29 cellular contexts compared by ENCODE assay signal in genomic region chr5:151627650-151628049, GRCh38. TPM values are rescaled to one million over a fixed set of nuclear protein-coding genes. Genes with fewer than 3 reads are reported as not detected.
DNase-seq lines count a peak whose midpoint lies in the region; ATAC-seq, FAIRE-seq and TF ChIP-seq lines count a peak whose summit lies in the region.
"Had no signal": no experiment of that assay in that cellular context is flagged by ENCODE, and none has a peak within 500 bp of the region (broad histone marks: within the 10 kb centered on the region; RNA-seq: fewer than 3 reads in every experiment).

No MANE protein-coding gene starts in this region.

- peak overlapping the region; percentile 72 for H3K27ac ChIP-seq in RWPE2 (ENCODE audit: poor library complexity, severe bottlenecking)
- no peak overlapping the region for H3K27ac ChIP-seq in H1 (ENCODE audit: low read depth, low read length)
- peak overlapping the region; percentile 68 for H3K27ac ChIP-seq in left ventricle myocardium inferior (replicated peaks)
- H3K27ac ChIP-seq in skin epidermis: peak overlapping the region in 13 of 21 experiments; percentile 14 to 76 (median 56)
- H3K27ac ChIP-seq: C4-2B, Peyer's patch, SJSA1, uterus had no signal

- no peak for FAIRE-seq in H1 (lab: Jason Lieb, UNC)
- FAIRE-seq: endometrium, GM12878 had no signal

- TF ChIP-seq RAD21 in H1 (IDR thresholded peaks at IDR 0.05 in 1 of 2, conservative IDR thresholded peaks at IDR 0.05 in 1 of 2; ENCODE audit: low read depth in 2 of 2, low read length in 2 of 2): no peak

- no peak for TF ChIP-seq CTCF in RWPE2 (IDR thresholded peaks at IDR 0.05; ENCODE audit: poor library complexity, severe bottlenecking)
- no peak for TF ChIP-seq CTCF in H1 (IDR thresholded peaks at IDR 0.05; ENCODE audit: control extremely low read depth in 1 of 3, insufficient read depth in 1 of 3, low read depth in 1 of 3, low read length in 3 of 3)
- TF ChIP-seq CTCF in left ventricle myocardium inferior (IDR thresholded peaks at IDR 0.05; ENCODE audit: borderline replicate concordance): no peak

- CTCF ChIA-PET in H1 (lab: Charles Lee; ENCODE audit: partially characterized antibody): interaction anchor here (0.6 to 5.7 kb wide), 9 partner anchors 10 to 343 kb away, joined by 3 to 32 read pairs (median 3); partner anchors contain the start of gene SLC36A1

- no peak overlapping the region for H2BK5ac ChIP-seq in H1 (ENCODE audit: low read depth, low read length)

- no peak overlapping the region for H3K23ac ChIP-seq in H1 (ENCODE audit: insufficient read length)

- H3K79me2 ChIP-seq in H1 (ENCODE audit: control insufficient read depth in 1 of 2, insufficient read depth in 2 of 2, low read length in 2 of 2): no peaks in the 10 kb centered on the region

- POLR2A ChIA-PET in H1 (lab: Charles Lee; ENCODE audit: partially characterized antibody): no interaction called here

- H3K4me1 ChIP-seq in RWPE2 (ENCODE audit: insufficient read depth, poor library complexity, severe bottlenecking) (peaks cover 25% of the 10 kb centered on the region), H1 (replicated peaks in 1 of 4; ENCODE audit: control insufficient read depth in 3 of 4, insufficient read depth in 4 of 4, low read length in 3 of 4) (no peaks in the 10 kb centered on the region), left ventricle myocardium inferior (peaks cover 62% of the 10 kb centered on the region)
- H3K4me1 ChIP-seq: Caco-2, Peyer's patch, SJSA1, uterus had no signal

- H2AK5ac ChIP-seq in H1 (ENCODE audit: low read depth, low read length): no peak overlapping the region

- no peak overlapping the region for H3K18ac ChIP-seq in H1 (ENCODE audit: extremely low read depth, low read length)

- no peaks in the 10 kb centered on the region for H3K23me2 ChIP-seq in H1 (ENCODE audit: low read depth, low read length)

- DNase-seq in RWPE2 (ENCODE audit: low spot score) (no peak), H1 (ENCODE audit: low read depth in 1 of 2, low spot score in 2 of 2) (no peak), left ventricle myocardium inferior (no peak), NCI-H1436 treated with DMSO at 0.1 percent for 48 hours (lab: John Stamatoyannopoulos, UW) (no peak), GF-D8 (lab: John Stamatoyannopoulos, UW) (no peak), NCI-H146 treated with DMSO at 0.1 percent for 48 hours (lab: John Stamatoyannopoulos, UW; ENCODE audit: unreplicated experiment) (no peak)
- DNase-seq: activated CD4-positive, alpha-beta memory T cell treated with anti-CD3 and anti-CD28 coated beads, Interleukin-2, amount 10 ng/mL, durations not matched to agents 7 days and 5 days; activated CD4-positive, CD25-positive, alpha-beta regulatory T cell treated with anti-CD3 and anti-CD28 coated beads, Interleukin-2, amount 50 U/mL, for 72 hours; activated CD8-positive, alpha-beta memory T cell treated with anti-CD3 and anti-CD28 coated beads, Interleukin-2, amount 50 U/mL, for 48 hours; Caco-2; DMS79 treated with DMSO at 0.1 percent for 48 hours; NCI-H2081; NCI-H226; NCI-H69; Peyer's patch; stimulated activated naive CD8-positive, alpha-beta T cell treated with anti-CD3 and anti-CD28 coated beads, Interleukin-15, Interleukin-2, amounts not matched to agents 100 U/mL and 50 U/mL, for 24 hours; uterus had no signal

- H3K79me1 ChIP-seq in H1 (ENCODE audit: low read depth, low read length): no peaks in the 10 kb centered on the region

- H2BK12ac ChIP-seq in H1 (ENCODE audit: low read depth, low read length): no peak overlapping the region

- intact Hi-C loops in left ventricle myocardium inferior (cut with micrococcal nuclease): no loop called here

- H2BK120ac ChIP-seq in H1 (replicated peaks; ENCODE audit: low read depth, low read length): no peak overlapping the region

- ATAC-seq in RWPE2 (ENCODE audit: low read depth): peak; percentile 63
- ATAC-seq: activated naive CD4-positive, alpha-beta T cell treated with anti-CD3 and anti-CD28 coated beads, Interleukin-2, amount 50 U/mL, for 72 hours; activated T-helper 17 cell treated with anti-CD3 and anti-CD28 coated beads, Interleukin-2, amount 50 U/mL, for 72 hours; GM12878; stimulated activated naive CD8-positive, alpha-beta T cell treated with anti-CD3 and anti-CD28 coated beads, Interleukin-15, Interleukin-2, amounts not matched to agents 100 U/mL and 50 U/mL, for 24 hours had no signal

- no peak overlapping the region for H4K5ac ChIP-seq in H1 (ENCODE audit: insufficient read length, low read depth, low read length)

- peak overlapping the region; percentile 17; the same call in 1 of the 2 replicates for H4K8ac ChIP-seq in H1 (ENCODE audit: extremely low read depth, insufficient read depth, low read length)

- H3K27me3 ChIP-seq in RWPE2 (ENCODE audit: insufficient read depth, poor library complexity, severe bottlenecking) (no peaks in the 10 kb centered on the region), H1 (replicated peaks in 1 of 4; ENCODE audit: control insufficient read depth in 3 of 4, extremely low read depth in 1 of 4, insufficient read depth in 3 of 4, low read length in 3 of 4) (no peaks in the 10 kb centered on the region), left ventricle myocardium inferior (ENCODE audit: low read depth) (no peaks in the 10 kb centered on the region)
- H3K27me3 ChIP-seq: Peyer's patch, uterus had no signal

- no peak overlapping the region for H2BK15ac ChIP-seq in H1 (ENCODE audit: low read length)

- H3K14ac ChIP-seq in H1 (ENCODE audit: insufficient read length): no peak overlapping the region

- no peak for TF ChIP-seq POLR2A in H1 (IDR thresholded peaks at IDR 0.05; ENCODE audit: control extremely low read depth in 1 of 2, low read depth in 2 of 2, low read length in 2 of 2)

- H3K36me3 ChIP-seq in RWPE2 (ENCODE audit: low read depth) (no peaks in the 10 kb centered on the region), H1 (ENCODE audit: control insufficient read depth in 2 of 4, insufficient read depth in 4 of 4, low read length in 3 of 4) (no peaks in the 10 kb centered on the region), left ventricle myocardium inferior (no peaks in the 10 kb centered on the region)
- H3K36me3 ChIP-seq: Peyer's patch, SJSA1, uterus had no signal

- H2AFZ ChIP-seq in H1 (ENCODE audit: low read length): no peak overlapping the region

- no peaks in the 10 kb centered on the region for H4K20me1 ChIP-seq in H1 (replicated peaks in 1 of 2; ENCODE audit: control insufficient read depth in 1 of 2, insufficient read depth in 2 of 2, low read length in 2 of 2)

- no peak overlapping the region for H4K91ac ChIP-seq in H1 (replicated peaks; ENCODE audit: insufficient read length, low read length)

- H3K56ac ChIP-seq in H1 (replicated peaks; ENCODE audit: insufficient read length, low read depth, low read length): no peak overlapping the region

- H2BK20ac ChIP-seq in H1 (ENCODE audit: low read length): no peak overlapping the region

- H3K9me3 ChIP-seq in RWPE2 (ENCODE audit: severe bottlenecking) (no peaks in the 10 kb centered on the region), H1 (ENCODE audit: insufficient read depth in 2 of 2, low read depth in 1 of 2, low read length in 1 of 2) (no peaks in the 10 kb centered on the region), left ventricle myocardium inferior (replicated peaks) (no peaks in the 10 kb centered on the region)
- H3K9me3 ChIP-seq: Caco-2, Peyer's patch, SJSA1, uterus had no signal

- H3K4me2 ChIP-seq in H1 (ENCODE audit: insufficient read depth in 1 of 2, low read depth in 2 of 2, low read length in 2 of 2): no peak overlapping the region

- no peak overlapping the region for H3K9ac ChIP-seq in H1 (replicated peaks in 1 of 4; ENCODE audit: extremely low read depth in 1 of 4, low read depth in 3 of 4, low read length in 3 of 4)

- no peak overlapping the region for H3K4ac ChIP-seq in H1 (replicated peaks; ENCODE audit: insufficient read length, low read depth, low read length)

- TF ChIP-seq EP300 in H1 (IDR thresholded peaks at IDR 0.05; ENCODE audit: borderline replicate concordance in 1 of 2, low read depth in 2 of 2, low read length in 2 of 2): no peak

- H3K4me3 ChIP-seq in RWPE2 (ENCODE audit: severe bottlenecking) (no peak overlapping the region), H1 (ENCODE audit: extremely low read depth in 1 of 4, insufficient read depth in 2 of 4, low read depth in 3 of 4, low read length in 4 of 4) (no peak overlapping the region), left ventricle myocardium inferior (no peak overlapping the region), skin epidermis (no peak overlapping the region)
- H3K4me3 ChIP-seq: GM12878, Peyer's patch, SJSA1, uterus had no signal

- WGBS in H1 (ENCODE audit: extremely low coverage in 1 of 2, insufficient coverage in 1 of 2, insufficient read length in 1 of 2, insufficient replicate concordance in 2 of 2, low coverage in 1 of 2, low lambda C conversion rate in 2 of 2, missing lambda C conversion rate in 1 of 2), 2 experiments: 93% methylated on average over 6 of the region's 6 CpGs; no CpG with 5 or more reads in 1 of the 2 experiments

TF ChIP-seq in H1, 55 proteins besides CTCF, POLR2A, EP300 and RAD21 (continues in another document):
- no peak for TF ChIP-seq ZNF274 (IDR thresholded peaks at IDR 0.05; ENCODE audit: borderline replicate concordance, extremely low read depth, low read length)
- no peak for TF ChIP-seq BCL11A (IDR thresholded peaks at IDR 0.05; ENCODE audit: low read depth in 2 of 2, low read length in 2 of 2)

RNA-seq across cellular contexts. Expression of gene FAT2, which starts 36.5 kb away (rescaled TPM):
- 0.29 and 0.30 TPM in 2 replicates for total RNA-seq in H1 (2021; fragmentation: NEBNext Ultra II Directional; extraction: Animal tissue kit (Norgen Biotek cat#: 25700))
- polyA plus RNA-seq in H1 (2011; rRNA removed): 0.09 and 0.12 TPM in 2 replicates
- polyA plus RNA-seq in H1 (2011; cell fraction: cytosol; rRNA removed): 0.08 TPM
- 0.24 TPM for polyA plus RNA-seq in H1 (2011; cell fraction: nucleus; rRNA removed)
- 0.20 to 0.37 TPM (median 0.28 TPM) in 4 replicates for polyA plus RNA-seq in H1 (2012, experiment 1 of 2)
- 0.03 TPM for polyA plus RNA-seq in H1 (2012, experiment 2 of 2)
- 0.04 TPM for polyA plus RNA-seq in H1 (2013, experiment 1 of 2)
- polyA plus RNA-seq in H1 (2013, experiment 2 of 2): 0.04 TPM
- polyA minus RNA-seq in H1 (2011; rRNA and poly(A)+ RNA removed): 0.35 and 0.68 TPM in 2 replicates
- 0.22 TPM for polyA minus RNA-seq in H1 (2011; cell fraction: cytosol; rRNA and poly(A)+ RNA removed)
- 0.70 TPM for polyA minus RNA-seq in H1 (2011; cell fraction: nucleus; rRNA and poly(A)+ RNA removed)
- total RNA-seq in left ventricle myocardium inferior: not detected
- total RNA-seq: activated CD4-positive, alpha-beta memory T cell treated with anti-CD3 and anti-CD28 coated beads, Interleukin-2, amount 10 ng/mL, durations not matched to agents 7 days and 5 days; activated naive CD4-positive, alpha-beta T cell treated with anti-CD3 and anti-CD28 coated beads, Interleukin-2, amount 50 U/mL, for 72 hours; activated T-helper 17 cell treated with anti-CD3 and anti-CD28 coated beads, Interleukin-2, amount 50 U/mL, for 72 hours; dermis microvascular lymphatic vessel endothelial cell; lung microvascular endothelial cell; neural crest cell had no signal
- polyA plus RNA-seq: aorta, IgD-negative memory B cell had no signal

RNA-seq across cellular contexts. Expression of gene SPARC, which starts 59.1 kb away (rescaled TPM):
- total RNA-seq in H1 (2021; fragmentation: NEBNext Ultra II Directional; extraction: Animal tissue kit (Norgen Biotek cat#: 25700)): 438 and 452 TPM in 2 replicates
- 375 and 434 TPM in 2 replicates for polyA plus RNA-seq in H1 (2011; rRNA removed)
- polyA plus RNA-seq in H1 (2011; cell fraction: cytosol; rRNA removed): 385 TPM
- polyA plus RNA-seq in H1 (2011; cell fraction: nucleus; rRNA removed): 501 TPM
- polyA plus RNA-seq in H1 (2012, experiment 1 of 2): 385 to 537 TPM (median 495 TPM) in 4 replicates
- polyA plus RNA-seq in H1 (2012, experiment 2 of 2): 164 TPM
- 450 TPM for polyA plus RNA-seq in H1 (2013, experiment 1 of 2)
- 478 TPM for polyA plus RNA-seq in H1 (2013, experiment 2 of 2)
- 271 and 297 TPM in 2 replicates for polyA minus RNA-seq in H1 (2011; rRNA and poly(A)+ RNA removed)
- polyA minus RNA-seq in H1 (2011; cell fraction: cytosol; rRNA and poly(A)+ RNA removed): 203 TPM
- 95.3 TPM for polyA minus RNA-seq in H1 (2011; cell fraction: nucleus; rRNA and poly(A)+ RNA removed)
- 477 TPM for total RNA-seq in left ventricle myocardium inferior
